ENCODE assay signal across 8 cellular contexts in the genomic region with DNA sequence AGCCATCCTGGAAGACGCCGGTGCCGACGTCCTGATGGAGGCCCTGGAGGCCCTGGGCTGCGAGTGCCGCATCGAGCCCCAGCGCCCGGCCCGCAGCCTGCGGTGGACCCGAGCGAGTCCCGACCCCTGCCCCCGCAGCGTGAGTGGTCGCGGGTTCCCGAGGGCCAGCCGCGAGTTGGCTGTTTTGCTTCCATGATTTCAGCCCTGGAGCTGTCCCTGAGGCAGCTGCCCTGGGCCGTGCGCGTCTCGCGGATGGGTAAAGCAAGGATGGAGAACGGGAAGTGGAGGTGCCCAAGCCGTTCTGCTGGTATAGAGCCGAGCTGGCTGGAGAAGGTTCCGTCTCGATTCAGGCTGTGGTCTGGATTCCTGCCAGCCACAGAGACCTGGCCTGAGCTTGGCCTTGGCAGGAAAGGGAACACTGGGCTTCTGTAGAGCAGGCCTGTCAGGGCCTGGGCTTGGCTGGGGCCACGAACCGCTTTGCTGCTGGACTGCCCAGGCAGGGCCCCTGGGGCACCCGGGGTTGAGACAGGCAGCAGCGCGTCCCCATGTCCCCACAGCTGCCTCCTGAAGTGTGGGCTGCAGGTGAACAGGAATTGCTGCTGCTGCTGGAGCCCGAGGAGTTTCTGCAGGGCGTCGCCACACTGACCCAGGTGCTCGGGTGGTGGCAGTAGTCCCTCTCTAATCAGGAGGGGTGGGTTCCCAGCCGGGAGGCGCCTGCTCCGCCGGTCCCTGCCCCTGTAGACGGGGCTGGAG. TPM values are rescaled to one million over a fixed set of nuclear protein-coding genes. Genes with fewer than 3 reads are reported as not detected.
DNase-seq lines count a peak whose midpoint lies in the region; ATAC-seq and TF ChIP-seq lines count a peak whose summit lies in the region.

No MANE protein-coding gene starts in this region.

- H3K79me2 ChIP-seq in PC-9 (ENCODE audit: low read depth), result peaks cover 39% of the 10 kb centered on the region

- H3K36me3 ChIP-seq in PC-9 (ENCODE audit: low read depth), result 0 out of 2 replicates have a peak, but pooled peaks cover 7% of the 10 kb centered on the region

- H3K9me3 Mint-ChIP-seq in activated CD8-positive, alpha-beta memory T cell treated with anti-CD3 and anti-CD28 coated beads, Interleukin-2, amount 10 ng/mL, durations not matched to agents 7 days and 5 days (ENCODE audit: low read depth), result no peaks in the 10 kb centered on the region
- H3K9me3 Mint-ChIP-seq in chondrocyte (ENCODE audit: low read depth) (no peaks in the 10 kb centered on the region), memory B cell (no peaks in the 10 kb centered on the region)

- H3K27me3 ChIP-seq in PC-9 (ENCODE audit: insufficient read depth, low read depth), result no peaks in the 10 kb centered on the region

- no peaks in the 10 kb centered on the region for H3K9me2 ChIP-seq in PC-9 (ENCODE audit: insufficient read depth)

- 0 out of 2 replicates have a peak, but pooled peaks have one; percentile 57 for TF ChIP-seq CTCF in PC-9 (conservative IDR thresholded peaks at IDR 0.05)
- peak; percentile 33 for TF ChIP-seq CTCF in chondrocyte (IDR thresholded peaks at IDR 0.05)

- H3K4me1 ChIP-seq in PC-9 (replicated peaks; ENCODE audit: insufficient read depth), result peaks cover 19% of the 10 kb centered on the region

- H3K9me3 ChIP-seq in PC-9 (ENCODE audit: insufficient read depth, low read depth), result no peaks in the 10 kb centered on the region

- peaks cover 5% of the 10 kb centered on the region for H3K36me3 Mint-ChIP-seq in activated CD8-positive, alpha-beta memory T cell treated with anti-CD3 and anti-CD28 coated beads, Interleukin-2, amount 10 ng/mL, durations not matched to agents 7 days and 5 days
- H3K36me3 Mint-ChIP-seq in chondrocyte (ENCODE audit: low read depth) (peaks cover 4% of the 10 kb centered on the region), memory B cell (peaks cover 1% of the 10 kb centered on the region)

- BruUV-seq in PC-9 (replicated peaks; lab: Mats Ljungman, UMichigan), result TSS peak; percentile 20

- H3F3A ChIP-seq in PC-9 (ENCODE audit: insufficient read depth, low read depth), result peaks cover 38% of the 10 kb centered on the region

- H3K27ac ChIP-seq in PC-9, result peak overlapping the region; percentile 77

- CTCF ChIA-PET in activated CD8-positive, alpha-beta memory T cell treated with anti-CD3 and anti-CD28 coated beads, Interleukin-2, amount 10 ng/mL, durations not matched to agents 7 days and 5 days (lab: Charles Lee), result interaction anchor here (0.6 to 4.5 kb wide), 6 partner anchors 8 to 109 kb away, joined by 3 to 47 read pairs (median 4); partner anchors contain the start of genes MAPK8IP3, NUBP2 and SPSB3
- CTCF ChIA-PET in PC-9 (lab: Charles Lee), result interaction anchor here (0.6 to 0.8 kb wide), 2 partner anchors 9 to 671 kb away, joined by 3 to 6 read pairs; partner anchors contain the start of genes NUBP2 and SPSB3

- peak overlapping the region; percentile 32 for H3K27ac Mint-ChIP-seq in activated CD8-positive, alpha-beta memory T cell treated with anti-CD3 and anti-CD28 coated beads, Interleukin-2, amount 10 ng/mL, durations not matched to agents 7 days and 5 days
- H3K27ac Mint-ChIP-seq in chondrocyte (ENCODE audit: unreplicated experiment), result peak overlapping the region; percentile 77
- H3K27ac Mint-ChIP-seq in memory B cell, result no peak overlapping the region

- H3K27me3 Mint-ChIP-seq in activated CD8-positive, alpha-beta memory T cell treated with anti-CD3 and anti-CD28 coated beads, Interleukin-2, amount 10 ng/mL, durations not matched to agents 7 days and 5 days, result no peaks in the 10 kb centered on the region
- H3K27me3 Mint-ChIP-seq in chondrocyte (ENCODE audit: low read depth), result no peaks in the 10 kb centered on the region
- no peaks in the 10 kb centered on the region for H3K27me3 Mint-ChIP-seq in memory B cell

- peak overlapping the region; percentile 100 for H3K4me3 Mint-ChIP-seq in activated CD8-positive, alpha-beta memory T cell treated with anti-CD3 and anti-CD28 coated beads, Interleukin-2, amount 10 ng/mL, durations not matched to agents 7 days and 5 days
- H3K4me3 Mint-ChIP-seq in chondrocyte (ENCODE audit: unreplicated experiment) (peak overlapping the region; percentile 95), memory B cell (peak overlapping the region; percentile 90)

- H2AFZ ChIP-seq in PC-9, result peak overlapping the region; percentile 92

- DNase-seq in activated CD8-positive, alpha-beta memory T cell treated with anti-CD3 and anti-CD28 coated beads, Interleukin-2, amount 10 ng/mL, durations not matched to agents 7 days and 5 days, result peak; percentile 51
- no peak for DNase-seq in activated CD8-positive, alpha-beta memory T cell treated with anti-CD3 and anti-CD28 coated beads for 24 hours
- peak; percentile 66 to 73 for DNase-seq in PC-9
- DNase-seq in chondrocyte (ENCODE audit: low spot score), result no peak
- no peak for DNase-seq in memory B cell (ENCODE audit: low spot score in 2 of 2)
- no peak for DNase-seq in NCI-H510A (lab: John Stamatoyannopoulos, UW)
- no peak for DNase-seq in amniotic stem cell (lab: John Stamatoyannopoulos, UW)

- peaks cover 13% of the 10 kb centered on the region for H3K4me1 Mint-ChIP-seq in activated CD8-positive, alpha-beta memory T cell treated with anti-CD3 and anti-CD28 coated beads, Interleukin-2, amount 10 ng/mL, durations not matched to agents 7 days and 5 days
- H3K4me1 Mint-ChIP-seq in chondrocyte (ENCODE audit: low read depth) (peaks cover 25% of the 10 kb centered on the region), memory B cell (peaks cover 8% of the 10 kb centered on the region)

- peak overlapping the region; percentile 99 for H3K4me2 ChIP-seq in PC-9

- peak; percentile 7 for ATAC-seq in activated CD8-positive, alpha-beta memory T cell treated with anti-CD3 and anti-CD28 coated beads, Interleukin-2, amount 10 ng/mL, durations not matched to agents 7 days and 5 days
- ATAC-seq in memory B cell (ENCODE audit: low read depth), result peak; percentile 3
- ATAC-seq in HG03565 (IDR thresholded peaks at IDR 0.05; ENCODE audit: unreplicated experiment), result no peak

- intact Hi-C loops in PC-9 (cut with micrococcal nuclease; ENCODE audit: unreplicated experiment), result loop anchor here (1.0 to 5.0 kb wide), 5 partner anchors 29 to 188 kb away; partner anchors contain the start of genes JPT2, MAPK8IP3 and RPS2

- H3K4me3 ChIP-seq in PC-9, result peak overlapping the region; percentile 77

- H4K20me1 ChIP-seq in PC-9 (ENCODE audit: insufficient read depth), result peaks cover 28% of the 10 kb centered on the region

- POLR2A ChIA-PET in PC-9 (lab: Charles Lee; ENCODE audit: unreplicated experiment), result interaction anchor here (0.6 to 1.4 kb wide), 4 partner anchors 9 to 51 kb away, joined by 3 to 9 read pairs (median 6); partner anchors contain the start of genes NUBP2 and SPSB3

RNA-seq across cellular contexts. Expression of gene MRPS34, which starts 0.9 kb away (rescaled TPM):
- 100 to 1,000 TPM; 134 to 154 TPM for total RNA-seq in activated CD8-positive, alpha-beta memory T cell treated with anti-CD3 and anti-CD28 coated beads, Interleukin-2, amount 10 ng/mL, durations not matched to agents 7 days and 5 days
- total RNA-seq in PC-9 (2021) (201 and 247 TPM in 2 replicates), chondrocyte (54.5 to 78.7 TPM (median 60.4 TPM) in 3 replicates)

RNA-seq across cellular contexts. Expression of gene EME2, which starts 1.3 kb away (rescaled TPM):
- 10 to 100 TPM; 22.3 to 34.6 TPM for total RNA-seq in activated CD8-positive, alpha-beta memory T cell treated with anti-CD3 and anti-CD28 coated beads, Interleukin-2, amount 10 ng/mL, durations not matched to agents 7 days and 5 days
- total RNA-seq in PC-9 (2021) (24.2 and 32.4 TPM in 2 replicates), chondrocyte (16.9 to 28.4 TPM (median 19.7 TPM) in 3 replicates)

RNA-seq across cellular contexts. Expression of gene NME3, which starts 2.5 kb away (rescaled TPM):
- total RNA-seq in activated CD8-positive, alpha-beta memory T cell treated with anti-CD3 and anti-CD28 coated beads, Interleukin-2, amount 10 ng/mL, durations not matched to agents 7 days and 5 days, result 10 to 100 TPM; 46.0 to 50.4 TPM
- 49.0 and 87.8 TPM in 2 replicates for total RNA-seq in PC-9 (2021)
- total RNA-seq in chondrocyte, result 51.0 to 62.9 TPM (median 53.8 TPM) in 3 replicates

RNA-seq across cellular contexts. Expression of gene SPSB3, which starts 8.5 kb away (rescaled TPM):
- 10 to 100 TPM; 35.7 to 36.5 TPM for total RNA-seq in activated CD8-positive, alpha-beta memory T cell treated with anti-CD3 and anti-CD28 coated beads, Interleukin-2, amount 10 ng/mL, durations not matched to agents 7 days and 5 days
- total RNA-seq in PC-9 (2021) (58.2 and 86.6 TPM in 2 replicates), chondrocyte (30.8 to 32.1 TPM (median 31.5 TPM) in 3 replicates)

RNA-seq across cellular contexts. Expression of gene NUBP2, which starts 8.9 kb away (rescaled TPM):
- 10 to 100 TPM; 52.5 to 64.0 TPM for total RNA-seq in activated CD8-positive, alpha-beta memory T cell treated with anti-CD3 and anti-CD28 coated beads, Interleukin-2, amount 10 ng/mL, durations not matched to agents 7 days and 5 days
- total RNA-seq in PC-9 (2021) (80.0 and 103 TPM in 2 replicates), chondrocyte (36.5 to 46.0 TPM (median 40.7 TPM) in 3 replicates)

Comparison
In these comparisons a context has a peak if more than half of its experiments do, and no peak if none do; other contexts are left out.
1. DNase-seq: peak in activated CD8-positive, alpha-beta memory T cell treated with anti-CD3 and anti-CD28 coated beads, Interleukin-2, amount 10 ng/mL, durations not matched to agents 7 days and 5 days (single experiment) and PC-9 (2 of 2); none in activated CD8-positive, alpha-beta memory T cell treated with anti-CD3 and anti-CD28 coated beads for 24 hours (single experiment), chondrocyte (single experiment), memory B cell (0 of 2), NCI-H510A (single experiment) and amniotic stem cell (single experiment).
2. Peak in every context shown above with its lines, with median percentiles within 50 percentile points of each other: H3K4me3 Mint-ChIP-seq.